21 cellular contexts compared by ENCODE assay signal in the genomic region with DNA sequence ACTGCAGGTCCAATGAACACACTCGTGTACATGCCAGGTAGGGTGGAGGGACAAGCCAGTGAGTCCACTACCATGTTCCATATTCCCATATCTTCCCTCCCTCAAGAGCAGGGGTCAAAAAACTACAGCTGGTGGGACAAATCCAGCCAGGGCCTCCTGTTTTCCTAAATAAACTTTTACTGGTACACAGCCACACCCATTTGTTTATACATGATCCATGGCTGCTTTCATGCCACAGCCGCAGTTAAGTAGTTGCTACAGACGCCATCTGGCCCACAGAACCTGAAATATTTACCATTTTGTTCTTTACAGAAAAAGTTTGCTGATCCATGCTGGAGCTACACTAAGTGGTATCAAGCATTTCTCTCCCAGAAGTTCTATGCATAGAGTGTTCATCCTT. TPM values are rescaled to one million over a fixed set of nuclear protein-coding genes. Genes with fewer than 3 reads are reported as not detected.
"Had no signal": no experiment of that assay in that cellular context is flagged by ENCODE, and none has a peak within 500 bp of the region (broad histone marks: within the 10 kb centered on the region; RNA-seq: fewer than 3 reads in every experiment).

No MANE protein-coding gene starts in this region.

- H3K27ac ChIP-seq: body of pancreas, psoas muscle, thoracic aorta had no signal

- H3K36me3 Mint-ChIP-seq: activated naive CD4-positive, alpha-beta T cell treated with anti-CD3 and anti-CD28 coated beads, Interleukin-2, amount 10 ng/mL, durations not matched to agents 7 days and 5 days; naive thymus-derived CD4-positive, alpha-beta T cell; WTC11 had no signal

- H3K27me3 Mint-ChIP-seq: dendritic cell treated with granulocyte-macrophage colony-stimulating factor and Interleukin-4, amounts not matched to agents 40 ng/mL and 50 ng/mL, for 4 days had no signal

- ATAC-seq: activated T-helper 17 cell treated with anti-CD3 and anti-CD28 coated beads, Interleukin-2, amount 50 U/mL, for 72 hours; body of pancreas; naive thymus-derived CD4-positive, alpha-beta T cell; psoas muscle; WTC11 had no signal

- H3K36me3 ChIP-seq: thoracic aorta had no signal

- H3K4me1 ChIP-seq: body of pancreas had no signal

- H3K9me3 ChIP-seq: body of pancreas, psoas muscle, thoracic aorta had no signal

- H3K27me3 ChIP-seq: body of pancreas had no signal

- H3K4me3 ChIP-seq: body of pancreas, psoas muscle, thoracic aorta had no signal

- H3K4me1 Mint-ChIP-seq: activated naive CD4-positive, alpha-beta T cell treated with anti-CD3 and anti-CD28 coated beads, Interleukin-2, amount 10 ng/mL, durations not matched to agents 7 days and 5 days; activated T-helper 17 cell treated with anti-CD3 and anti-CD28 coated beads, Interleukin-2, amount 50 U/mL, for 72 hours; central memory CD8-positive, alpha-beta T cell; endodermal cell; naive thymus-derived CD4-positive, alpha-beta T cell; WTC11 had no signal

- H3K27ac Mint-ChIP-seq: activated naive CD4-positive, alpha-beta T cell treated with anti-CD3 and anti-CD28 coated beads, Interleukin-2, amount 10 ng/mL, durations not matched to agents 7 days and 5 days; activated T-helper 17 cell treated with anti-CD3 and anti-CD28 coated beads, Interleukin-2, amount 50 U/mL, for 72 hours; endodermal cell; naive thymus-derived CD4-positive, alpha-beta T cell; stimulated activated naive CD8-positive, alpha-beta T cell treated with anti-CD3 and anti-CD28 coated beads, Interleukin-15, Interleukin-2, amounts not matched to agents 100 ng/mL and 50 ng/mL, for 24 hours; T-helper 1 cell treated with Interleukin-12 subunit alpha and Interleukin-12 subunit beta and Interleukin-4 antibody, amounts not matched to agents 30 μg/mL and 1 μg/mL, for 36 hours; WTC11 had no signal

- DNase-seq: activated CD4-positive, alpha-beta T cell treated with anti-CD3 and anti-CD28 coated beads for 48 hours; activated naive CD4-positive, alpha-beta T cell treated with anti-CD3 and anti-CD28 coated beads, Interleukin-2, amount 10 ng/mL, durations not matched to agents 7 days and 5 days; activated T-cell treated with anti-CD3 and anti-CD28 coated beads for 4 hours; body of pancreas; endodermal cell; foreskin fibroblast; mesendoderm; naive thymus-derived CD4-positive, alpha-beta T cell; nucleus accumbens; psoas muscle; SHP77 treated with DMSO at 0.1 percent for 48 hours; stimulated activated CD4-positive, alpha-beta T cell treated with anti-CD3 and anti-CD28 coated beads, Interleukin-4, amount 100 ng/mL, for 1 hour; stimulated activated CD8-positive, alpha-beta memory T cell treated with anti-CD3 and anti-CD28 coated beads, Interleukin-4, amount 100 ng/mL, for 48 hours had no signal

- H3K9me3 Mint-ChIP-seq: activated naive CD4-positive, alpha-beta T cell treated with anti-CD3 and anti-CD28 coated beads, Interleukin-2, amount 10 ng/mL, durations not matched to agents 7 days and 5 days; activated T-helper 17 cell treated with anti-CD3 and anti-CD28 coated beads, Interleukin-2, amount 50 U/mL, for 72 hours; central memory CD8-positive, alpha-beta T cell; dendritic cell treated with granulocyte-macrophage colony-stimulating factor and Interleukin-4, amounts not matched to agents 40 ng/mL and 50 ng/mL, for 4 days; endodermal cell; naive thymus-derived CD4-positive, alpha-beta T cell; stimulated activated naive CD8-positive, alpha-beta T cell treated with anti-CD3 and anti-CD28 coated beads, Interleukin-15, Interleukin-2, amounts not matched to agents 100 ng/mL and 50 ng/mL, for 24 hours; T-helper 1 cell treated with Interleukin-12 subunit alpha and Interleukin-12 subunit beta and Interleukin-4 antibody, amounts not matched to agents 30 μg/mL and 1 μg/mL, for 36 hours; WTC11 had no signal

- H3K4me3 Mint-ChIP-seq: activated naive CD4-positive, alpha-beta T cell treated with anti-CD3 and anti-CD28 coated beads, Interleukin-2, amount 10 ng/mL, durations not matched to agents 7 days and 5 days; activated T-helper 17 cell treated with anti-CD3 and anti-CD28 coated beads, Interleukin-2, amount 50 U/mL, for 72 hours; central memory CD8-positive, alpha-beta T cell; dendritic cell treated with granulocyte-macrophage colony-stimulating factor and Interleukin-4, amounts not matched to agents 40 ng/mL and 50 ng/mL, for 4 days; endodermal cell; naive thymus-derived CD4-positive, alpha-beta T cell; stimulated activated naive CD8-positive, alpha-beta T cell treated with anti-CD3 and anti-CD28 coated beads, Interleukin-15, Interleukin-2, amounts not matched to agents 100 ng/mL and 50 ng/mL, for 24 hours; T-helper 1 cell treated with Interleukin-12 subunit alpha and Interleukin-12 subunit beta and Interleukin-4 antibody, amounts not matched to agents 30 μg/mL and 1 μg/mL, for 36 hours; WTC11 had no signal

RNA-seq across cellular contexts. Expression of a gene that starts 42.4 kb away (rescaled TPM):
- total RNA-seq: activated CD8-positive, alpha-beta memory T cell treated with anti-CD3 and anti-CD28 coated beads for 36 hours; activated T-helper 17 cell treated with anti-CD3 and anti-CD28 coated beads, Interleukin-2, amount 50 U/mL, for 72 hours; endodermal cell; naive thymus-derived CD4-positive, alpha-beta T cell; WTC11 had no signal
- polyA plus RNA-seq: naive thymus-derived CD4-positive, alpha-beta T cell had no signal
